ENCODE assay signal across 36 cellular contexts in genomic region chr1:45351508-45351907, GRCh38. TPM values are rescaled to one million over a fixed set of nuclear protein-coding genes. Genes with fewer than 3 reads are reported as not detected.
DNase-seq lines count a peak whose midpoint lies in the region; ATAC-seq, FAIRE-seq and TF ChIP-seq lines count a peak whose summit lies in the region.
"Had no signal": no experiment of that assay in that cellular context is flagged by ENCODE, and none has a peak within 500 bp of the region (broad histone marks: within the 10 kb centered on the region; RNA-seq: fewer than 3 reads in every experiment).

No MANE protein-coding gene starts in this region.

- FAIRE-seq in HepG2 (lab: Jason Lieb, UNC) (no peak), K562 (lab: Jason Lieb, UNC) (no peak)
- FAIRE-seq: A204.1, A549, D721Med had no signal

- H3K27me3 ChIP-seq in HepG2 (ENCODE audit: control insufficient read depth in 1 of 2, insufficient read depth in 2 of 2, low read length in 2 of 2) (no peaks in the 10 kb centered on the region), right lobe of liver (no peaks in the 10 kb centered on the region), K562 (ENCODE audit: control insufficient read depth in 2 of 2, insufficient read depth in 2 of 2, low read length in 2 of 2) (no peaks in the 10 kb centered on the region), gastrocnemius medialis (no peaks in the 10 kb centered on the region)
- H3K27me3 ChIP-seq: BE2C; BLaER1; BLaER1 treated with 17β-estradiol and CSF1 and Interleukin-3, amounts not matched to agents 10 nM and 100 nM had no signal

- no peak for TF ChIP-seq POLR2A in HepG2 (IDR thresholded peaks at IDR 0.05; ENCODE audit: insufficient read depth in 1 of 2, low read depth in 2 of 2, low read length in 2 of 2)
- no peak for TF ChIP-seq POLR2A in right lobe of liver (IDR thresholded peaks at IDR 0.05)
- no peak for TF ChIP-seq POLR2A in K562 (conservative IDR thresholded peaks at IDR 0.05)
- no peak for TF ChIP-seq POLR2A in gastrocnemius medialis (IDR thresholded peaks at IDR 0.05)

- POLR2A ChIA-PET in HepG2 (lab: Yijun Ruan, JAX), result interaction anchor here (1.6 to 4.9 kb wide), 3 partner anchors 12 to 170 kb away, joined by 3 to 49 read pairs (median 4); partner anchors contain the start of genes CCDC163, MMACHC, MUTYH and PRDX1
- POLR2A ChIA-PET in K562 (lab: Yijun Ruan, JAX), result interaction anchor here (1.1 to 15.6 kb wide), 5 partner anchors 4 to 532 kb away, joined by 3 to 226 read pairs (median 5); partner anchors contain the start of genes MUTYH and TOE1

- TF ChIP-seq RAD21 in HepG2 (CRISPR knock-in tag; IDR thresholded peaks at IDR 0.05) (no peak), K562 (CRISPR knock-in tag; conservative IDR thresholded peaks at IDR 0.05 in 1 of 2, IDR thresholded peaks at IDR 0.05 in 1 of 2) (no peak)

- ATAC-seq in HepG2 (0 out of 3 replicates have a peak, but pooled peaks have one; percentile 7), right lobe of liver (no peak), K562 (no peak), gastrocnemius medialis (no peak), GM21526 (IDR thresholded peaks at IDR 0.05; ENCODE audit: low FRiP score, unreplicated experiment) (no peak), HG03521 (IDR thresholded peaks at IDR 0.05; ENCODE audit: unreplicated experiment) (no peak)
- ATAC-seq: A549; CD8-positive, alpha-beta T cell had no signal

- no peaks in the 10 kb centered on the region for H4K20me1 ChIP-seq in HepG2 (ENCODE audit: insufficient read depth, low read length)
- no peaks in the 10 kb centered on the region for H4K20me1 ChIP-seq in K562 (replicated peaks; ENCODE audit: control insufficient read depth, insufficient read depth, low read length)
- H4K20me1 ChIP-seq: BLaER1 had no signal

- H2AFZ ChIP-seq in HepG2 (ENCODE audit: low read length), result no peak overlapping the region
- peak overlapping the region; percentile 37 for H2AFZ ChIP-seq in K562 (ENCODE audit: low read depth, low read length)

- no peaks in the 10 kb centered on the region for H3K9me1 ChIP-seq in K562 (ENCODE audit: control insufficient read depth, insufficient read depth, low read length)

- H3K9ac ChIP-seq in HepG2 (ENCODE audit: insufficient read depth, low read depth, low read length) (no peak overlapping the region), K562 (ENCODE audit: insufficient read depth in 1 of 2, low read depth in 2 of 2, low read length in 2 of 2) (no peak overlapping the region)
- H3K9ac ChIP-seq: BLaER1; BLaER1 treated with 17β-estradiol and CSF1 and Interleukin-3, amounts not matched to agents 10 nM and 100 nM had no signal

- H3K36me3 ChIP-seq in HepG2 (replicated peaks in 1 of 2; ENCODE audit: control insufficient read depth in 1 of 2, insufficient read depth in 2 of 2, low read length in 2 of 2), result no peaks in the 10 kb centered on the region; a peak in 2 of 5 replicates
- H3K36me3 ChIP-seq in right lobe of liver, result no peaks in the 10 kb centered on the region
- H3K36me3 ChIP-seq in K562 (ENCODE audit: control insufficient read depth, insufficient read depth, low read length), result no peaks in the 10 kb centered on the region
- H3K36me3 ChIP-seq in gastrocnemius medialis, result no peaks in the 10 kb centered on the region
- H3K36me3 ChIP-seq: BE2C had no signal

- intact Hi-C loops in HepG2 (cut with micrococcal nuclease; ENCODE audit: unreplicated experiment) (no loop called here), right lobe of liver (cut with DNase I) (loop anchor here in 1 of 2 donors (10.0 kb wide), 1 partner anchor 213 kb away; no protein-coding TSS in a partner anchor), K562 (cut with micrococcal nuclease) (no loop called here), gastrocnemius medialis (cut with DNase I; ENCODE audit: low total_unique reads) (no loop called here)

- no peak for DNase-seq in HepG2 (ENCODE audit: low spot score)
- no peak for DNase-seq in right lobe of liver
- no peak for DNase-seq in K562 (ENCODE audit: extremely low read depth in 1 of 4, low spot score in 3 of 4)
- no peak for DNase-seq in gastrocnemius medialis
- DNase-seq: 8988T; ACHN; AML-193; BE2C; C1 segment of cervical spinal cord; Caco-2; Calu3; CD4-positive, alpha-beta memory T cell; CD4-positive, alpha-beta T cell; CD4-positive, CD25-positive, alpha-beta regulatory T cell; CD8-positive, alpha-beta memory T cell; CD8-positive, alpha-beta T cell; COR-L47; DMS 273 treated with DMSO at 0.1 percent for 48 hours; DMS153; DMS53; DMS79; DMS79 treated with DMSO at 0.1 percent for 48 hours; DND-41; EL had no signal

- H3K27ac ChIP-seq in HepG2 (ENCODE audit: extremely low read length, insufficient read depth, low read length), result no peak overlapping the region
- no peak overlapping the region for H3K27ac ChIP-seq in right lobe of liver
- no peak overlapping the region for H3K27ac ChIP-seq in K562 (ENCODE audit: extremely low read depth, low read depth, low read length)
- peak overlapping the region in 3 of 4 donors; percentile 80 to 87 (median 86) for H3K27ac ChIP-seq in gastrocnemius medialis
- H3K27ac ChIP-seq: 22Rv1; A549; BLaER1; BLaER1 treated with 17β-estradiol and CSF1 and Interleukin-3, amounts not matched to agents 10 nM and 100 nM; C4-2B had no signal

- H3K79me2 ChIP-seq in HepG2 (ENCODE audit: insufficient read depth, low read length), result no peaks in the 10 kb centered on the region
- no peaks in the 10 kb centered on the region for H3K79me2 ChIP-seq in K562 (ENCODE audit: control insufficient read depth, insufficient read depth, low read length)

- H3K4me3 ChIP-seq in HepG2 (replicated peaks in 1 of 3; ENCODE audit: insufficient read depth in 1 of 3, low read depth in 2 of 3, low read length in 3 of 3) (no peak overlapping the region), right lobe of liver (no peak overlapping the region), K562 (no peak overlapping the region), gastrocnemius medialis (no peak overlapping the region)
- H3K4me3 ChIP-seq: A549; BLaER1; BLaER1 treated with 17β-estradiol and CSF1 and Interleukin-3, amounts not matched to agents 10 nM and 100 nM had no signal

- BruUV-seq in HepG2 (replicated peaks; lab: Mats Ljungman, UMichigan), result no TSS peak
- BruUV-seq in K562 (replicated peaks; lab: Mats Ljungman, UMichigan), result no TSS peak

- H3K4me1 ChIP-seq in HepG2 (ENCODE audit: insufficient read depth, low read length), result peaks cover 28% of the 10 kb centered on the region
- peaks cover 0 to 15% (median 4%) of the 10 kb centered on the region in 4 donors for H3K4me1 ChIP-seq in right lobe of liver
- peaks cover 4 to 5% of the 10 kb centered on the region in 2 experiments; a peak in 2 of 5 replicates for H3K4me1 ChIP-seq in K562 (replicated peaks in 1 of 2; ENCODE audit: control insufficient read depth in 2 of 2, insufficient read depth in 2 of 2, low read length in 2 of 2)
- H3K4me1 ChIP-seq in gastrocnemius medialis, result peaks cover 64 to 69% of the 10 kb centered on the region in 2 donors
- H3K4me1 ChIP-seq: BE2C, BLaER1 had no signal

- 39% methylated on average over 5 of the region's 5 CpGs for WGBS in HepG2 (ENCODE audit: low lambda C conversion rate)
- WGBS in right lobe of liver (ENCODE audit: insufficient coverage, low coverage, low lambda C conversion rate, missing lambda C conversion rate), result 85% methylated on average over 5 of the region's 5 CpGs
- 56% methylated on average over 5 of the region's 5 CpGs for WGBS in K562 (ENCODE audit: insufficient coverage, low coverage, missing lambda C conversion rate)

- H3K4me2 ChIP-seq in HepG2 (ENCODE audit: low read depth, low read length) (no peak overlapping the region), K562 (ENCODE audit: insufficient read depth, low read length) (no peak overlapping the region)
- H3K4me2 ChIP-seq: A549; BLaER1; BLaER1 treated with 17β-estradiol and CSF1 and Interleukin-3, amounts not matched to agents 10 nM and 100 nM had no signal

- CTCF ChIA-PET in HepG2 (lab: Yijun Ruan, JAX; ENCODE audit: low intra/inter-chr PET ratio, low total read pairs) (no interaction called here), K562 (lab: Yijun Ruan, JAX; ENCODE audit: low intra/inter-chr PET ratio) (no interaction called here)

- TF ChIP-seq CTCF in HepG2 (CRISPR knock-in tag; IDR thresholded peaks at IDR 0.05) (no peak), right lobe of liver (IDR thresholded peaks at IDR 0.05) (no peak), K562 (IDR thresholded peaks at IDR 0.05 in 2 of 3, conservative IDR thresholded peaks at IDR 0.05 in 1 of 3; ENCODE audit: insufficient read depth in 2 of 3, low read depth in 1 of 3, low read length in 3 of 3) (no peak), gastrocnemius medialis (IDR thresholded peaks at IDR 0.05 in 4 of 5, conservative IDR thresholded peaks at IDR 0.05 in 1 of 5) (no peak)

- TF ChIP-seq EP300 in HepG2 (IDR thresholded peaks at IDR 0.05; ENCODE audit: low read depth in 2 of 2, low read length in 2 of 2) (no peak), HepG2 (CRISPR knock-in tag; IDR thresholded peaks at IDR 0.05; ENCODE audit: borderline replicate concordance) (no peak), K562 (IDR thresholded peaks at IDR 0.05; ENCODE audit: low read length) (no peak)

- in situ Hi-C loops in HepG2 (cut with HindIII; ENCODE audit: extremely low pct_ligation_motif_present, low pct_unique_long_range_greater_than_20kb), result loop anchor here (25.0 kb wide), 1 partner anchor 236 kb away; the partner anchor contains the start of gene NASP
- in situ Hi-C loops in K562 (cut with MboI), result no loop called here
- in situ Hi-C loops in gastrocnemius medialis (cut with MboI; ENCODE audit: low sequenced_read_pairs in 4 of 4), result loop anchor here in 1 of 4 donors (10.0 kb wide), 1 partner anchor 213 kb away; no protein-coding TSS in a partner anchor

- H3K9me3 ChIP-seq in HepG2 (ENCODE audit: low read length) (no peaks in the 10 kb centered on the region), right lobe of liver (no peaks in the 10 kb centered on the region), K562 (replicated peaks; ENCODE audit: control insufficient read depth, insufficient read depth, low read depth, low read length) (no peaks in the 10 kb centered on the region), gastrocnemius medialis (no peaks in the 10 kb centered on the region)
- H3K9me3 ChIP-seq: A549; BE2C; BLaER1; BLaER1 treated with 17β-estradiol and CSF1 and Interleukin-3, amounts not matched to agents 10 nM and 100 nM; Caco-2 had no signal

RNA-seq across cellular contexts. Expression of gene MUTYH, which starts 11.3 kb away (rescaled TPM):
- total RNA-seq in HepG2 (2016; rRNA removed; fragmentation: Illumina TruSeq; extraction: Trizol), result 12.7 and 17.1 TPM in 2 replicates
- total RNA-seq in HepG2 (2016; cell fraction: cytosol; rRNA removed; fragmentation: Illumina TruSeq; extraction: Trizol; ENCODE audit: low read depth), result 8.3 and 9.6 TPM in 2 replicates
- 11.8 and 17.5 TPM in 2 replicates for total RNA-seq in HepG2 (2016; cell fraction: insoluble cytoplasmic fraction; rRNA removed; fragmentation: Illumina TruSeq; extraction: Trizol)
- 13.2 and 14.1 TPM in 2 replicates for total RNA-seq in HepG2 (2016; cell fraction: membrane; rRNA removed; fragmentation: Illumina TruSeq; extraction: Trizol)
- total RNA-seq in HepG2 (2016; cell fraction: nucleus; rRNA removed; fragmentation: Illumina TruSeq; extraction: Trizol), result 19.6 and 22.4 TPM in 2 replicates
- 16.3 and 19.4 TPM in 2 replicates for polyA plus RNA-seq in HepG2 (2011; rRNA removed)
- polyA plus RNA-seq in HepG2 (2011; cell fraction: cytosol; rRNA removed), result 7.9 and 12.7 TPM in 2 replicates
- polyA plus RNA-seq in HepG2 (2011; cell fraction: nucleus; rRNA removed), result 82.7 and 96.2 TPM in 2 replicates
- 11.1 and 12.0 TPM in 2 replicates for polyA plus RNA-seq in HepG2 (2012)
- polyA plus RNA-seq in HepG2 (2016; cell fraction: cytosol; fragmentation: Illumina TruSeq; extraction: Trizol; ENCODE audit: low read depth), result 5.6 and 7.1 TPM in 2 replicates
- polyA plus RNA-seq in HepG2 (2016; cell fraction: insoluble cytoplasmic fraction; fragmentation: Illumina TruSeq; extraction: Trizol; ENCODE audit: low read depth), result 11.6 and 12.8 TPM in 2 replicates
- 8.5 and 9.5 TPM in 2 replicates for polyA plus RNA-seq in HepG2 (2016; cell fraction: membrane; fragmentation: Illumina TruSeq; extraction: Trizol; ENCODE audit: low read depth)
- 58.3 and 64.2 TPM in 2 replicates for polyA plus RNA-seq in HepG2 (2016; cell fraction: nucleus; fragmentation: Illumina TruSeq; extraction: Trizol; ENCODE audit: insufficient read depth, low read depth)
- 19.2 and 21.3 TPM in 2 replicates for polyA minus RNA-seq in HepG2 (2011; rRNA and poly(A)+ RNA removed; ENCODE audit: low replicate concordance)
- 4.2 and 4.7 TPM in 2 replicates for polyA minus RNA-seq in HepG2 (2011; cell fraction: cytosol; rRNA and poly(A)+ RNA removed)
- polyA minus RNA-seq in HepG2 (2011; cell fraction: nucleus; rRNA and poly(A)+ RNA removed), result 15.0 and 15.5 TPM in 2 replicates
- total RNA-seq in right lobe of liver, result 10 to 100 TPM in 2 of 6 experiments, 1 to 10 TPM in 4; 7.2 to 11.9 (median 8.4) TPM
- 71.8 and 131 TPM in 2 replicates for total RNA-seq in K562 (2011; cell fraction: chromatin; rRNA removed; ENCODE audit: low replicate concordance)
- total RNA-seq in K562 (2011; cell fraction: nucleolus; rRNA removed), result 89.7 and 95.8 TPM in 2 replicates
- total RNA-seq in K562 (2011; cell fraction: nucleoplasm; rRNA removed), result 74.4 and 78.0 TPM in 2 replicates
- 32.1 and 36.8 TPM in 2 replicates for total RNA-seq in K562 (2014; rRNA removed)
- total RNA-seq in K562 (2014; rRNA removed; fragmentation: Illumina TruSeq; extraction: Trizol), result 13.0 and 16.5 TPM in 2 replicates
- 26.8 and 29.0 TPM in 2 replicates for total RNA-seq in K562 (2015; rRNA removed; fragmentation: Illumina TruSeq; extraction: Trizol)
- 36.1 and 37.8 TPM in 2 replicates for total RNA-seq in K562 (2021)
- polyA plus RNA-seq in K562 (2011; rRNA removed), result 23.6 and 39.9 TPM in 2 replicates
- polyA plus RNA-seq in K562 (2011; cell fraction: cytosol; rRNA removed), result 31.3 and 41.8 TPM in 2 replicates
- 190 and 211 TPM in 2 replicates for polyA plus RNA-seq in K562 (2011; cell fraction: nucleus; rRNA removed)
- polyA plus RNA-seq in K562 (2012), result 30.0 and 54.0 TPM in 2 replicates
- polyA plus RNA-seq in K562 (2014; fragmentation: Illumina TruSeq; extraction: Trizol), result 32.7 and 35.6 TPM in 2 replicates
- 1 to 10 TPM; 3.4 to 6.2 TPM for polyA plus RNA-seq in K562 (2014; fragmentation: Nextera tagmentation; extraction: Ambion mirVana)
- polyA plus RNA-seq in K562 (2014; rRNA removed), result 46.2 and 53.5 TPM in 2 replicates
- polyA minus RNA-seq in K562 (2011; rRNA and poly(A)+ RNA removed), result 18.2 and 19.1 TPM in 2 replicates
- 9.2 and 10.9 TPM in 2 replicates for polyA minus RNA-seq in K562 (2011; cell fraction: cytosol; rRNA and poly(A)+ RNA removed)
- polyA minus RNA-seq in K562 (2011; cell fraction: nucleus; rRNA and poly(A)+ RNA removed), result 20.3 and 32.9 TPM in 2 replicates
- total RNA-seq in gastrocnemius medialis, result 10 to 100 TPM; 10.1 to 20.6 (median 11.0) TPM

RNA-seq across cellular contexts. Expression of gene TOE1, which starts 11.5 kb away (rescaled TPM):
- total RNA-seq in HepG2 (2016; rRNA removed; fragmentation: Illumina TruSeq; extraction: Trizol) (17.4 and 19.0 TPM in 2 replicates), right lobe of liver (1 to 10 TPM; 3.2 to 7.7 (median 4.4) TPM), K562 (2014; rRNA removed) (36.7 and 46.9 TPM in 2 replicates), K562 (2014; rRNA removed; fragmentation: Illumina TruSeq; extraction: Trizol) (25.0 and 32.1 TPM in 2 replicates), K562 (2015; rRNA removed; fragmentation: Illumina TruSeq; extraction: Trizol) (46.5 and 46.9 TPM in 2 replicates), K562 (2021) (32.5 and 33.9 TPM in 2 replicates), gastrocnemius medialis (1 to 10 TPM; 2.9 to 9.4 (median 5.3) TPM)
- total RNA-seq in HepG2 (2016; cell fraction: cytosol; rRNA removed; fragmentation: Illumina TruSeq; extraction: Trizol; ENCODE audit: low read depth), result 6.1 and 6.9 TPM in 2 replicates
- total RNA-seq in HepG2 (2016; cell fraction: insoluble cytoplasmic fraction; rRNA removed; fragmentation: Illumina TruSeq; extraction: Trizol), result 17.0 and 19.2 TPM in 2 replicates
- total RNA-seq in HepG2 (2016; cell fraction: membrane; rRNA removed; fragmentation: Illumina TruSeq; extraction: Trizol), result 9.4 and 11.7 TPM in 2 replicates
- 18.1 and 21.7 TPM in 2 replicates for total RNA-seq in HepG2 (2016; cell fraction: nucleus; rRNA removed; fragmentation: Illumina TruSeq; extraction: Trizol)
- polyA plus RNA-seq in HepG2 (2011; rRNA removed) (12.1 and 14.1 TPM in 2 replicates), K562 (2011; rRNA removed) (30.4 and 36.0 TPM in 2 replicates), K562 (2014; fragmentation: Illumina TruSeq; extraction: Trizol) (40.1 and 47.2 TPM in 2 replicates), K562 (2014; fragmentation: Nextera tagmentation; extraction: Ambion mirVana) (10 to 100 TPM; 59.8 to 85.7 TPM), K562 (2014; rRNA removed) (38.0 and 44.8 TPM in 2 replicates)
- 13.3 and 16.7 TPM in 2 replicates for polyA plus RNA-seq in HepG2 (2011; cell fraction: cytosol; rRNA removed)
- polyA plus RNA-seq in HepG2 (2011; cell fraction: nucleus; rRNA removed), result 24.4 and 29.6 TPM in 2 replicates
- polyA plus RNA-seq in HepG2 (2012), result 5.6 and 7.9 TPM in 2 replicates
- polyA plus RNA-seq in HepG2 (2016; cell fraction: cytosol; fragmentation: Illumina TruSeq; extraction: Trizol; ENCODE audit: low read depth), result 4.9 and 6.0 TPM in 2 replicates
- 17.2 and 18.2 TPM in 2 replicates for polyA plus RNA-seq in HepG2 (2016; cell fraction: insoluble cytoplasmic fraction; fragmentation: Illumina TruSeq; extraction: Trizol; ENCODE audit: low read depth)
- polyA plus RNA-seq in HepG2 (2016; cell fraction: membrane; fragmentation: Illumina TruSeq; extraction: Trizol; ENCODE audit: low read depth), result 7.3 and 8.1 TPM in 2 replicates
- polyA plus RNA-seq in HepG2 (2016; cell fraction: nucleus; fragmentation: Illumina TruSeq; extraction: Trizol; ENCODE audit: insufficient read depth, low read depth), result 21.5 and 25.2 TPM in 2 replicates
- 26.7 and 78.7 TPM in 2 replicates for polyA minus RNA-seq in HepG2 (2011; rRNA and poly(A)+ RNA removed; ENCODE audit: low replicate concordance)
- 6.8 and 11.4 TPM in 2 replicates for polyA minus RNA-seq in HepG2 (2011; cell fraction: cytosol; rRNA and poly(A)+ RNA removed)
- 35.4 and 43.5 TPM in 2 replicates for polyA minus RNA-seq in HepG2 (2011; cell fraction: nucleus; rRNA and poly(A)+ RNA removed)
- total RNA-seq in K562 (2011; cell fraction: chromatin; rRNA removed; ENCODE audit: low replicate concordance), result 34.1 and 86.1 TPM in 2 replicates
- 66.0 and 68.2 TPM in 2 replicates for total RNA-seq in K562 (2011; cell fraction: nucleolus; rRNA removed)
- total RNA-seq in K562 (2011; cell fraction: nucleoplasm; rRNA removed), result 40.8 and 44.2 TPM in 2 replicates
- polyA plus RNA-seq in K562 (2011; cell fraction: cytosol; rRNA removed), result 33.1 and 54.6 TPM in 2 replicates
- polyA plus RNA-seq in K562 (2011; cell fraction: nucleus; rRNA removed), result 75.7 and 103 TPM in 2 replicates
- 25.2 and 34.6 TPM in 2 replicates for polyA plus RNA-seq in K562 (2012)
- polyA minus RNA-seq in K562 (2011; rRNA and poly(A)+ RNA removed), result 38.1 and 72.9 TPM in 2 replicates
- 21.1 and 35.7 TPM in 2 replicates for polyA minus RNA-seq in K562 (2011; cell fraction: cytosol; rRNA and poly(A)+ RNA removed)
- polyA minus RNA-seq in K562 (2011; cell fraction: nucleus; rRNA and poly(A)+ RNA removed), result 39.9 and 47.7 TPM in 2 replicates

RNA-seq across cellular contexts. Expression of gene HPDL, which starts 24.8 kb away (rescaled TPM):
- total RNA-seq in HepG2 (2016; rRNA removed; fragmentation: Illumina TruSeq; extraction: Trizol), result not detected in 2 replicates
- not detected in 2 replicates for total RNA-seq in HepG2 (2016; cell fraction: cytosol; rRNA removed; fragmentation: Illumina TruSeq; extraction: Trizol; ENCODE audit: low read depth)
- not detected in 2 replicates for total RNA-seq in HepG2 (2016; cell fraction: insoluble cytoplasmic fraction; rRNA removed; fragmentation: Illumina TruSeq; extraction: Trizol)
- not detected in 2 replicates for total RNA-seq in HepG2 (2016; cell fraction: membrane; rRNA removed; fragmentation: Illumina TruSeq; extraction: Trizol)
- not detected in 2 replicates for total RNA-seq in HepG2 (2016; cell fraction: nucleus; rRNA removed; fragmentation: Illumina TruSeq; extraction: Trizol)
- polyA plus RNA-seq in HepG2 (2011; rRNA removed), result not detected in 2 replicates
- not detected in 2 replicates for polyA plus RNA-seq in HepG2 (2011; cell fraction: cytosol; rRNA removed)
- polyA plus RNA-seq in HepG2 (2011; cell fraction: nucleus; rRNA removed), result not detected in 2 replicates
- polyA plus RNA-seq in HepG2 (2012), result 0.08 TPM in 1 of 2 replicates, not detected in the other
- polyA plus RNA-seq in HepG2 (2016; cell fraction: cytosol; fragmentation: Illumina TruSeq; extraction: Trizol; ENCODE audit: low read depth), result not detected in 2 replicates
- polyA plus RNA-seq in HepG2 (2016; cell fraction: insoluble cytoplasmic fraction; fragmentation: Illumina TruSeq; extraction: Trizol; ENCODE audit: low read depth), result not detected in 2 replicates
- not detected in 2 replicates for polyA plus RNA-seq in HepG2 (2016; cell fraction: membrane; fragmentation: Illumina TruSeq; extraction: Trizol; ENCODE audit: low read depth)
- polyA plus RNA-seq in HepG2 (2016; cell fraction: nucleus; fragmentation: Illumina TruSeq; extraction: Trizol; ENCODE audit: insufficient read depth, low read depth), result not detected in 2 replicates
- polyA minus RNA-seq in HepG2 (2011; rRNA and poly(A)+ RNA removed; ENCODE audit: low replicate concordance), result 24.3 TPM in 1 of 2 replicates, not detected in the other
- polyA minus RNA-seq in HepG2 (2011; cell fraction: cytosol; rRNA and poly(A)+ RNA removed), result 0.40 TPM in 1 of 2 replicates, not detected in the other
- polyA minus RNA-seq in HepG2 (2011; cell fraction: nucleus; rRNA and poly(A)+ RNA removed), result not detected in 2 replicates
- total RNA-seq in right lobe of liver, result under 1 TPM in 2 of 6 experiments, not detected in 4; 0.25 to 0.56 TPM
- total RNA-seq in K562 (2011; cell fraction: chromatin; rRNA removed; ENCODE audit: low replicate concordance), result not detected in 2 replicates
- total RNA-seq in K562 (2011; cell fraction: nucleolus; rRNA removed), result not detected in 2 replicates
- total RNA-seq in K562 (2011; cell fraction: nucleoplasm; rRNA removed), result not detected in 2 replicates
- total RNA-seq in K562 (2014; rRNA removed), result not detected in 2 replicates
- total RNA-seq in K562 (2014; rRNA removed; fragmentation: Illumina TruSeq; extraction: Trizol), result not detected in 2 replicates
- total RNA-seq in K562 (2015; rRNA removed; fragmentation: Illumina TruSeq; extraction: Trizol), result not detected in 2 replicates
- not detected in 2 replicates for total RNA-seq in K562 (2021)
- polyA plus RNA-seq in K562 (2011; rRNA removed), result not detected in 2 replicates
- polyA plus RNA-seq in K562 (2011; cell fraction: cytosol; rRNA removed), result not detected in 2 replicates
- polyA plus RNA-seq in K562 (2011; cell fraction: nucleus; rRNA removed), result not detected in 2 replicates
- polyA plus RNA-seq in K562 (2012), result 0.04 and 0.28 TPM in 2 replicates
- polyA plus RNA-seq in K562 (2014; fragmentation: Illumina TruSeq; extraction: Trizol), result not detected in 2 replicates
- not detected for polyA plus RNA-seq in K562 (2014; fragmentation: Nextera tagmentation; extraction: Ambion mirVana)
- not detected in 2 replicates for polyA plus RNA-seq in K562 (2014; rRNA removed)
- polyA minus RNA-seq in K562 (2011; rRNA and poly(A)+ RNA removed), result not detected in 2 replicates
- polyA minus RNA-seq in K562 (2011; cell fraction: cytosol; rRNA and poly(A)+ RNA removed), result not detected in 2 replicates
- polyA minus RNA-seq in K562 (2011; cell fraction: nucleus; rRNA and poly(A)+ RNA removed), result not detected in 2 replicates
- total RNA-seq in gastrocnemius medialis, result 1 to 10 TPM in 2 of 4 donors, under 1 TPM in 1, not detected in 1; 0.16 to 2.3 (median 1.1) TPM
- total RNA-seq: A172; CD4-positive, alpha-beta T cell; CD4-positive, CD25-positive, alpha-beta regulatory T cell; Daoy had no signal
- polyA plus RNA-seq: CD14-positive monocyte had no signal

Comparison
In these comparisons a context has a peak if more than half of its experiments do, and no peak if none do; other contexts are left out.
1. H3K27ac ChIP-seq: peak in gastrocnemius medialis (3 of 4); none in HepG2 (single experiment), right lobe of liver (0 of 3) and K562 (single experiment).
2. Of the 241 proteins assayed by ChIP-seq in both HepG2 and K562: peak only in HepG2: ZNF263; only in K562: none; in both: none; in neither: 240.